In the genomic region with DNA sequence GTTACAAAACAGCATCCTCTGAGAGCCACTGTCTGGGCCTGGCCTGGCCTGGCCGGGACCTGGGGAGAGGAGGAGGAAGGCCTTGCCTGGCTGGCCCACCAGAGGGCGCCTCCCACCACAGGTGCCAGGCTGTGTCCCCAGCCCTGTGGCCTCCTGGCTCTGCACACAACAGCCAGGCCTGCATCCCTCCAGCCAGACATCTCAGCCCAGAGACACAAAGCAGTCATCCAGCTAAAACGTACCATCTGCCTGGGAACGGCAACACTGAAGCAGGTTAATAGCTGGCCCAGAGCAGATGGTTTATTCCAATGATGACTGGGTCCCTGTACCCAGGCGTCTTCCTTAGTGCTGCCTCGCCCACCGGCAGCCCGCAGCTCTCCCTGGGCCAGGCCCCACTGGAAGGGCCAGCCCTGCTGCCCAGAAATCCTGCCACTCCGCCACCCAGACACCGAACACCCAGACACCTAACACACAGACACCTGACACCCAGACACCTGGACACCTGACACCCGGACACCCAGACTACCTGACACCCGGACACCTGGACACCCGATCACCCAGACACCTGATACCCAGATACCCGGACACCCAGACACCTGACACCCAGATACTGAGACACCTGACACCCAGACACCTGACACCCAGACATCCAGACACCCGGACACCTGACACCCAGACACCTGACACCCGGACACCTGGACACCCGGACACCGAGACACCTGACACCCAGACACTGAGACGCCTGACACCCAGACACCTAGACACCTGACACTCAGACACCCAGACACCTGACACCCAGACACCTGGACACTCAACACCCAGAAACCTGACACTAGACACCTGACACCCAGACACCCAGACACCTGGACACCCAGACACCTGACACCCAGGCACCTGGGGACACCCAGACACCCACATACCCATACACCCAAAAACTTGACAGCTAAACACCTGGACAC, we compare ENCODE assay signal across 8 cellular contexts. TPM values are rescaled to one million over a fixed set of nuclear protein-coding genes. Genes with fewer than 3 reads are reported as not detected.
A peak's percentile ranks its signal among the peaks of the same experiment; 100 is the strongest.
DNase-seq lines count a peak whose midpoint lies in the region; ATAC-seq lines count a peak whose summit lies in the region.

No MANE protein-coding gene starts in this region.

- no peaks in the 10 kb centered on the region for H3K9me3 Mint-ChIP-seq in activated CD4-positive, alpha-beta memory T cell treated with anti-CD3 and anti-CD28 coated beads, Interleukin-2, amount 10 ng/mL, durations not matched to agents 7 days and 5 days

- H3K4me3 Mint-ChIP-seq in activated CD4-positive, alpha-beta memory T cell treated with anti-CD3 and anti-CD28 coated beads, Interleukin-2, amount 10 ng/mL, durations not matched to agents 7 days and 5 days = no peak overlapping the region

- H3K27me3 Mint-ChIP-seq in activated CD4-positive, alpha-beta memory T cell treated with anti-CD3 and anti-CD28 coated beads, Interleukin-2, amount 10 ng/mL, durations not matched to agents 7 days and 5 days = no peaks in the 10 kb centered on the region

- POLR2A ChIA-PET in activated CD4-positive, alpha-beta memory T cell treated with anti-CD3 and anti-CD28 coated beads, Interleukin-2, amount 10 ng/mL, durations not matched to agents 7 days and 5 days (lab: Charles Lee) = interaction anchor here (0.6 to 3.4 kb wide), 7 partner anchors 18 to 89 kb away, joined by 3 to 44 read pairs (median 4); a partner anchor contains a TSS

- DNase-seq in A172 (ENCODE audit: low spot score) (peak; percentile 49), NCI-H69 (lab: John Stamatoyannopoulos, UW) (peak; percentile 49), ecto neural progenitor cell (ENCODE audit: low spot score) (peak; percentile 86), lung microvascular endothelial cell (ENCODE audit: low read depth in 2 of 2) (peak; percentile 69 to 85)
- peak; percentile 85 for DNase-seq in activated CD4-positive, alpha-beta memory T cell treated with anti-CD3 and anti-CD28 coated beads, Interleukin-2, amount 10 ng/mL, durations not matched to agents 7 days and 5 days
- peak; percentile 66 to 75 for DNase-seq in stimulated activated CD8-positive, alpha-beta memory T cell treated with anti-CD3 and anti-CD28 coated beads, Interleukin-15, amount 100 ng/mL, for 48 hours (ENCODE audit: low read depth in 2 of 2)

- ATAC-seq in GM18502 (IDR thresholded peaks at IDR 0.05; ENCODE audit: poor library complexity, unreplicated experiment) (peak; percentile 88), HG03025 (IDR thresholded peaks at IDR 0.05; ENCODE audit: low FRiP score, unreplicated experiment) (peak; percentile 53)

- CTCF ChIA-PET in activated CD4-positive, alpha-beta memory T cell treated with anti-CD3 and anti-CD28 coated beads, Interleukin-2, amount 10 ng/mL, durations not matched to agents 7 days and 5 days (lab: Charles Lee) = interaction anchor here (0.8 to 7.1 kb wide), 11 partner anchors 19 to 177 kb away, joined by 3 to 147 read pairs (median 6); a partner anchor contains a TSS

- H3K4me1 Mint-ChIP-seq in activated CD4-positive, alpha-beta memory T cell treated with anti-CD3 and anti-CD28 coated beads, Interleukin-2, amount 10 ng/mL, durations not matched to agents 7 days and 5 days = peaks cover 19% of the 10 kb centered on the region

- peak overlapping the region; percentile 49 for H3K27ac Mint-ChIP-seq in activated CD4-positive, alpha-beta memory T cell treated with anti-CD3 and anti-CD28 coated beads, Interleukin-2, amount 10 ng/mL, durations not matched to agents 7 days and 5 days

- peaks cover 11% of the 10 kb centered on the region for H3K36me3 Mint-ChIP-seq in activated CD4-positive, alpha-beta memory T cell treated with anti-CD3 and anti-CD28 coated beads, Interleukin-2, amount 10 ng/mL, durations not matched to agents 7 days and 5 days (ENCODE audit: low read depth)

RNA-seq across cellular contexts. Expression of a gene that starts 20.1 kb away (rescaled TPM):
- total RNA-seq in A172 (2014; rRNA removed; shearing (Covaris generic)) = 35.1 and 44.9 TPM in 2 replicates
- total RNA-seq in activated CD4-positive, alpha-beta memory T cell treated with anti-CD3 and anti-CD28 coated beads, Interleukin-2, amount 10 ng/mL, durations not matched to agents 7 days and 5 days = 10 to 100 TPM; 39.2 to 40.7 TPM
- total RNA-seq in lung microvascular endothelial cell = 11.1 and 18.8 TPM in 2 replicates

RNA-seq across cellular contexts. Expression of a gene that starts 29.7 kb away (rescaled TPM):
- total RNA-seq in A172 (2014; rRNA removed; shearing (Covaris generic)) = 8.7 and 9.2 TPM in 2 replicates
- total RNA-seq in activated CD4-positive, alpha-beta memory T cell treated with anti-CD3 and anti-CD28 coated beads, Interleukin-2, amount 10 ng/mL, durations not matched to agents 7 days and 5 days = 10 to 100 TPM; 53.1 to 53.9 TPM
- total RNA-seq in lung microvascular endothelial cell = 3.6 and 5.0 TPM in 2 replicates

Comparison
In these comparisons a context has a peak if more than half of its experiments do, and no peak if none do; other contexts are left out.
1. Peak in every context shown above with its lines: DNase-seq and ATAC-seq.